Comparison of ENCODE assay signal across 28 cellular contexts in genomic region chr21:29390778-29391177, GRCh38.
"Had no signal": no experiment of that assay in that cellular context is flagged by ENCODE, and none has a peak within 500 bp of the region (broad histone marks: within the 10 kb centered on the region; RNA-seq: fewer than 3 reads in every experiment).

No MANE protein-coding gene starts in this region.

- H3K9ac ChIP-seq: parathyroid adenoma had no signal

- H3K4me3 Mint-ChIP-seq: activated CD4-positive, alpha-beta memory T cell treated with anti-CD3 and anti-CD28 coated beads for 36 hours; activated naive CD4-positive, alpha-beta T cell treated with anti-CD3 and anti-CD28 coated beads, Interleukin-2, amount 10 ng/mL, durations not matched to agents 7 days and 5 days; activated naive CD8-positive, alpha-beta T cell treated with anti-CD3 and anti-CD28 coated beads, Interleukin-2, amount 10 ng/mL, durations not matched to agents 7 days and 5 days; activated T-cell treated with anti-CD3 and anti-CD28 coated beads, Interleukin-2, amount 50 U/mL, for 24 hours; brain; natural killer cell treated with Interleukin-12 subunit alpha and Interleukin-12 subunit beta and Interleukin-15 and Interleukin-18, amount 100 ng/mL, for 72 hours; T-helper 1 cell treated with Interleukin-12 subunit alpha and Interleukin-12 subunit beta and Interleukin-4 antibody, amounts not matched to agents 30 μg/mL and 1 μg/mL, for 36 hours had no signal

- H3K4me3 ChIP-seq: ascending aorta, cardiac muscle cell, colonic mucosa, heart right ventricle, suprapubic skin, tibial artery had no signal

- DNase-seq: activated CD4-positive, alpha-beta memory T cell treated with anti-CD3 and anti-CD28 coated beads for 36 hours; activated CD4-positive, alpha-beta T cell treated with anti-CD3 and anti-CD28 coated beads for 48 hours; activated CD8-positive, alpha-beta memory T cell treated with anti-CD3 and anti-CD28 coated beads, Interleukin-2, amount 50 U/mL, for 48 hours; activated gamma-delta T cell; activated naive CD4-positive, alpha-beta T cell treated with anti-CD3 and anti-CD28 coated beads, Interleukin-2, amount 10 ng/mL, durations not matched to agents 7 days and 5 days; activated naive CD8-positive, alpha-beta T cell treated with anti-CD3 and anti-CD28 coated beads, Interleukin-2, amount 10 ng/mL, durations not matched to agents 7 days and 5 days; activated T-cell treated with anti-CD3 and anti-CD28 coated beads, Interleukin-2, amount 50 U/mL, for 24 hours; cerebellar nuclear complex; colonic mucosa; effector memory CD4-positive, alpha-beta T cell; erythroblast; foreskin keratinocyte; heart right ventricle; nucleus accumbens; right cardiac atrium; stimulated activated CD4-positive, alpha-beta T cell treated with anti-CD3 and anti-CD28 coated beads, Interleukin-15, amount 100 ng/mL, for 24 hours; stimulated activated naive CD4-positive, alpha-beta T cell; T-helper 9 cell; tibial artery; WERI-Rb-1 had no signal

- H3K36me3 Mint-ChIP-seq: activated naive CD4-positive, alpha-beta T cell treated with anti-CD3 and anti-CD28 coated beads, Interleukin-2, amount 10 ng/mL, durations not matched to agents 7 days and 5 days; activated naive CD8-positive, alpha-beta T cell treated with anti-CD3 and anti-CD28 coated beads, Interleukin-2, amount 10 ng/mL, durations not matched to agents 7 days and 5 days; natural killer cell treated with Interleukin-12 subunit alpha and Interleukin-12 subunit beta and Interleukin-15 and Interleukin-18, amount 100 ng/mL, for 72 hours had no signal

- H3K4me1 Mint-ChIP-seq: activated naive CD4-positive, alpha-beta T cell treated with anti-CD3 and anti-CD28 coated beads, Interleukin-2, amount 10 ng/mL, durations not matched to agents 7 days and 5 days; activated naive CD8-positive, alpha-beta T cell treated with anti-CD3 and anti-CD28 coated beads, Interleukin-2, amount 10 ng/mL, durations not matched to agents 7 days and 5 days; brain had no signal

- H3K79me2 ChIP-seq: parathyroid adenoma had no signal

- H3K9me3 ChIP-seq: ascending aorta, colonic mucosa, suprapubic skin, tibial artery had no signal

- H3K27me3 Mint-ChIP-seq: activated CD4-positive, alpha-beta memory T cell treated with anti-CD3 and anti-CD28 coated beads for 36 hours; activated naive CD4-positive, alpha-beta T cell treated with anti-CD3 and anti-CD28 coated beads, Interleukin-2, amount 10 ng/mL, durations not matched to agents 7 days and 5 days; activated naive CD8-positive, alpha-beta T cell treated with anti-CD3 and anti-CD28 coated beads, Interleukin-2, amount 10 ng/mL, durations not matched to agents 7 days and 5 days; activated T-cell treated with anti-CD3 and anti-CD28 coated beads, Interleukin-2, amount 50 U/mL, for 24 hours; natural killer cell treated with Interleukin-12 subunit alpha and Interleukin-12 subunit beta and Interleukin-15 and Interleukin-18, amount 100 ng/mL, for 72 hours had no signal

- H3K27ac Mint-ChIP-seq: activated CD4-positive, alpha-beta memory T cell treated with anti-CD3 and anti-CD28 coated beads for 36 hours; activated naive CD4-positive, alpha-beta T cell treated with anti-CD3 and anti-CD28 coated beads, Interleukin-2, amount 10 ng/mL, durations not matched to agents 7 days and 5 days; activated naive CD8-positive, alpha-beta T cell treated with anti-CD3 and anti-CD28 coated beads, Interleukin-2, amount 10 ng/mL, durations not matched to agents 7 days and 5 days; activated T-cell treated with anti-CD3 and anti-CD28 coated beads, Interleukin-2, amount 50 U/mL, for 24 hours; brain; natural killer cell treated with Interleukin-12 subunit alpha and Interleukin-12 subunit beta and Interleukin-15 and Interleukin-18, amount 100 ng/mL, for 72 hours; T-helper 1 cell treated with Interleukin-12 subunit alpha and Interleukin-12 subunit beta and Interleukin-4 antibody, amounts not matched to agents 30 μg/mL and 1 μg/mL, for 36 hours had no signal

- H3K27ac ChIP-seq: ascending aorta, cardiac muscle cell, colonic mucosa, foreskin keratinocyte, heart right ventricle, parathyroid adenoma, suprapubic skin, tibial artery, WERI-Rb-1 had no signal

- H3K36me3 ChIP-seq: ascending aorta, cardiac muscle cell, colonic mucosa, suprapubic skin, tibial artery, WERI-Rb-1 had no signal

- H3K9me3 Mint-ChIP-seq: activated CD4-positive, alpha-beta memory T cell treated with anti-CD3 and anti-CD28 coated beads for 36 hours; activated naive CD4-positive, alpha-beta T cell treated with anti-CD3 and anti-CD28 coated beads, Interleukin-2, amount 10 ng/mL, durations not matched to agents 7 days and 5 days; activated naive CD8-positive, alpha-beta T cell treated with anti-CD3 and anti-CD28 coated beads, Interleukin-2, amount 10 ng/mL, durations not matched to agents 7 days and 5 days; natural killer cell treated with Interleukin-12 subunit alpha and Interleukin-12 subunit beta and Interleukin-15 and Interleukin-18, amount 100 ng/mL, for 72 hours; T-helper 1 cell treated with Interleukin-12 subunit alpha and Interleukin-12 subunit beta and Interleukin-4 antibody, amounts not matched to agents 30 μg/mL and 1 μg/mL, for 36 hours had no signal

- H3K4me1 ChIP-seq: ascending aorta, colonic mucosa, foreskin keratinocyte, heart right ventricle, parathyroid adenoma, suprapubic skin, tibial artery had no signal

- H2AFZ ChIP-seq: parathyroid adenoma had no signal

- H3K27me3 ChIP-seq: ascending aorta, cardiac muscle cell, colonic mucosa, foreskin keratinocyte, heart right ventricle, suprapubic skin, tibial artery had no signal

- ATAC-seq: activated CD4-positive, CD25-positive, alpha-beta regulatory T cell treated with anti-CD3 and anti-CD28 coated beads, Interleukin-2, amount 50 U/mL, for 24 hours; foreskin keratinocyte; heart right ventricle; natural killer cell treated with Interleukin-12 subunit alpha and Interleukin-12 subunit beta and Interleukin-15 and Interleukin-18, amount 100 ng/mL, for 72 hours; right cardiac atrium had no signal
